2 cellular contexts compared by ENCODE assay signal in the genomic region with DNA sequence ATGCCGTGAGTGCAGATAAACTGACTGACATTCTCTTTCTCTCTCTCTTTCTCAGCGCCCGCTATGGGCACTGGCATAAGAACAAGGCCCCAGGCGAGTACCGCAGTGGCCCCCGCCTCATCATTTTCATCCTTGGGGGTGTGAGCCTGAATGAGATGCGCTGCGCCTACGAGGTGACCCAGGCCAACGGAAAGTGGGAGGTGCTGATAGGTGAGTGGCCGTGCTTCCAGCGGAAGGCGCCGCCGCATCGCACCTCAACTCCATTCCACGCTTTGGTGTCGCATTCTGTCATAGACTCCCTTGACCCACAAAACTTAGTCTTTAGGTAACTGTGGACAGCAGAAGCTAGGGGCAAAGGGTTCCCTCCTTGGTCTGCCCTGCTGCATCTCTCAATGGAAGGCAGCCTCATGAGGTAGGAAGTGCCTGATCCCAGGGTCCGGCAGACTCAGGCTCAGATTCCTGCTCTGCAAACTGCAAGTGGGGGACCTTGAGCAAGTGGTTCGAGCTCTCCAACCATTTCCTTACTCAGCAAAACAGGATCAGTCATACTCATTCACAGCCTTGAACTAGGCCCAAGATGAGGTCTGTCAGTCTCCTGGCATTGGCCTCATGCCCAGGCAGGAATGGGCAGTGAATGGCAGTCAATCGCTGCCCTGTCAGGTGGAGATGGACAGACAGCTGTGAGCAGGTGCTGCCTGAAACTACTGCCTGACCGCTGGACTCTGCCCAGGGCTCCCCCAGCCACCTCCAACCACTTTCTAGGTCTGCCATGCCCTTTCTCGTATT.
A peak's percentile ranks its signal among the peaks of the same experiment; 100 is the strongest.
TF ChIP-seq lines count a peak whose summit lies in the region.

No MANE protein-coding gene starts in this region.

TF ChIP-seq in K562, 482 proteins besides CTCF, POLR2A, EP300 and RAD21:
- TF ChIP-seq MAFF (IDR thresholded peaks at IDR 0.05; ENCODE audit: low read length) (peak; percentile 8; the same call in 1 of the 2 replicates), ZNF316 (IDR thresholded peaks at IDR 0.05) (peak; percentile 59), CAMTA2 (CRISPR knock-in tag; conservative IDR thresholded peaks at IDR 0.05) (no peak), ZNF263 (CRISPR knock-in tag; IDR thresholded peaks at IDR 0.05; ENCODE audit: borderline replicate concordance) (0 out of 2 replicates have a peak, but pooled peaks have one; percentile 13), RBM22 (IDR thresholded peaks at IDR 0.05; ENCODE audit: low read depth, low read length, poor library complexity, severe bottlenecking) (no peak), MTA3 (IDR thresholded peaks at IDR 0.05; ENCODE audit: borderline replicate concordance) (no peak), C11orf30 (IDR thresholded peaks at IDR 0.05; ENCODE audit: low read depth) (peak; percentile 57; the same call in 1 of the 2 replicates), MCM5 (IDR thresholded peaks at IDR 0.05; ENCODE audit: low read depth) (no peak)

TF ChIP-seq in SK-N-SH, 30 proteins besides CTCF, POLR2A, EP300 and RAD21:
- TF ChIP-seq YY1 (IDR thresholded peaks at IDR 0.05; ENCODE audit: low read depth), result no peak
